ENCODE assay signal across 11 cellular contexts in genomic region chr6:167045828-167046580, GRCh38. TPM values are rescaled to one million over a fixed set of nuclear protein-coding genes. Genes with fewer than 3 reads are reported as not detected.
A peak's percentile ranks its signal among the peaks of the same experiment; 100 is the strongest.
DNase-seq lines count a peak whose midpoint lies in the region; ATAC-seq and TF ChIP-seq lines count a peak whose summit lies in the region.
"Had no signal": no experiment of that assay in that cellular context is flagged by ENCODE, and none has a peak within 500 bp of the region (broad histone marks: within the 10 kb centered on the region; RNA-seq: fewer than 3 reads in every experiment).

No MANE protein-coding gene starts in this region.

- H3K36me3 ChIP-seq in thymus (ENCODE audit: control insufficient read depth, insufficient read depth), result peaks cover 7% of the 10 kb centered on the region
- peaks cover 0 to under 1% (median 0%) of the 10 kb centered on the region in 4 donors for H3K36me3 ChIP-seq in upper lobe of left lung
- peaks cover 2% of the 10 kb centered on the region for H3K36me3 ChIP-seq in ovary

- no peak for DNase-seq in activated naive CD4-positive, alpha-beta T cell treated with anti-CD3 and anti-CD28 coated beads, Interleukin-2, amount 10 ng/mL, durations not matched to agents 7 days and 5 days
- no peak for DNase-seq in activated naive CD4-positive, alpha-beta T cell treated with anti-CD3 and anti-CD28 coated beads for 36 hours
- DNase-seq in LNCaP clone FGC (ENCODE audit: low read depth) (no peak), occipital lobe (lab: John Stamatoyannopoulos, UW) (no peak), upper lobe of left lung (no peak), ovary (no peak)
- DNase-seq: activated CD8-positive, alpha-beta memory T cell treated with anti-CD3 and anti-CD28 coated beads, Interleukin-2, amount 50 U/mL, for 48 hours had no signal

- peak overlapping the region; percentile 44 for H3K27ac Mint-ChIP-seq in activated naive CD4-positive, alpha-beta T cell treated with anti-CD3 and anti-CD28 coated beads, Interleukin-2, amount 10 ng/mL, durations not matched to agents 7 days and 5 days
- no peak overlapping the region for H3K27ac Mint-ChIP-seq in activated naive CD4-positive, alpha-beta T cell treated with anti-CD3 and anti-CD28 coated beads for 36 hours
- peak overlapping the region; percentile 96 for H3K27ac Mint-ChIP-seq in activated T-helper 17 cell treated with anti-CD3 and anti-CD28 coated beads, Interleukin-2, amount 50 U/mL, for 72 hours

- ATAC-seq in activated T-helper 17 cell treated with anti-CD3 and anti-CD28 coated beads, Interleukin-2, amount 50 U/mL, for 72 hours (replicated peaks), result no peak
- no peak for ATAC-seq in upper lobe of left lung (ENCODE audit: low FRiP score in 2 of 2)
- ATAC-seq: sciatic nerve had no signal

- no peaks in the 10 kb centered on the region for H3K27me3 Mint-ChIP-seq in activated naive CD4-positive, alpha-beta T cell treated with anti-CD3 and anti-CD28 coated beads, Interleukin-2, amount 10 ng/mL, durations not matched to agents 7 days and 5 days
- H3K27me3 Mint-ChIP-seq in activated naive CD4-positive, alpha-beta T cell treated with anti-CD3 and anti-CD28 coated beads for 36 hours (ENCODE audit: low read depth), result no peaks in the 10 kb centered on the region
- no peaks in the 10 kb centered on the region for H3K27me3 Mint-ChIP-seq in activated T-helper 17 cell treated with anti-CD3 and anti-CD28 coated beads, Interleukin-2, amount 50 U/mL, for 72 hours

- no peak overlapping the region for H3K4me3 ChIP-seq in LNCaP clone FGC (ENCODE audit: low read depth, low read length)
- no peak overlapping the region for H3K4me3 ChIP-seq in thymus (ENCODE audit: low read length)
- no peak overlapping the region for H3K4me3 ChIP-seq in upper lobe of left lung
- H3K4me3 ChIP-seq in ovary, result no peak overlapping the region

- H3K36me3 Mint-ChIP-seq in activated naive CD4-positive, alpha-beta T cell treated with anti-CD3 and anti-CD28 coated beads, Interleukin-2, amount 10 ng/mL, durations not matched to agents 7 days and 5 days, result peaks cover 6% of the 10 kb centered on the region
- H3K36me3 Mint-ChIP-seq in activated naive CD4-positive, alpha-beta T cell treated with anti-CD3 and anti-CD28 coated beads for 36 hours (ENCODE audit: low read depth), result peaks cover 8% of the 10 kb centered on the region
- H3K36me3 Mint-ChIP-seq in activated T-helper 17 cell treated with anti-CD3 and anti-CD28 coated beads, Interleukin-2, amount 50 U/mL, for 72 hours (ENCODE audit: low read depth), result peaks cover 23% of the 10 kb centered on the region

- CTCF ChIA-PET in activated naive CD4-positive, alpha-beta T cell treated with anti-CD3 and anti-CD28 coated beads, Interleukin-2, amount 10 ng/mL, durations not matched to agents 7 days and 5 days (lab: Charles Lee), result interaction anchor here (0.9 to 1.2 kb wide), 2 partner anchors 31 to 93 kb away, joined by 3 read pairs; no protein-coding TSS in a partner anchor
- CTCF ChIA-PET in activated naive CD4-positive, alpha-beta T cell treated with anti-CD3 and anti-CD28 coated beads for 36 hours (lab: Charles Lee), result interaction anchor here (1.1 kb wide), 1 partner anchor 261 kb away, joined by 3 read pairs; no protein-coding TSS in a partner anchor

- intact Hi-C loops in activated naive CD4-positive, alpha-beta T cell treated with anti-CD3 and anti-CD28 coated beads for 36 hours (cut with micrococcal nuclease), result loop anchor here (2.0 to 5.0 kb wide), 3 partner anchors 69 to 419 kb away; partner anchors contain the start of gene RPS6KA2
- intact Hi-C loops in ovary (cut with DNase I), result no loop called here

- H3K4me3 Mint-ChIP-seq in activated naive CD4-positive, alpha-beta T cell treated with anti-CD3 and anti-CD28 coated beads, Interleukin-2, amount 10 ng/mL, durations not matched to agents 7 days and 5 days, result no peak overlapping the region
- no peak overlapping the region for H3K4me3 Mint-ChIP-seq in activated naive CD4-positive, alpha-beta T cell treated with anti-CD3 and anti-CD28 coated beads for 36 hours
- H3K4me3 Mint-ChIP-seq in activated T-helper 17 cell treated with anti-CD3 and anti-CD28 coated beads, Interleukin-2, amount 50 U/mL, for 72 hours, result peak overlapping the region; percentile 84

- 95% methylated on average over 6 of the region's 6 CpGs for WGBS in thymus
- 88 to 91% methylated on average over 6 of the region's 6 CpGs for WGBS in upper lobe of left lung, 2 donors
- 88 to 94% (median 89%) methylated on average over 6 of the region's 6 CpGs for WGBS in ovary, 3 donors

- TF ChIP-seq EP300 in upper lobe of left lung (IDR thresholded peaks at IDR 0.05), result no peak
- TF ChIP-seq EP300 in ovary (IDR thresholded peaks at IDR 0.05), result no peak

- H3K27me3 ChIP-seq in thymus (ENCODE audit: control insufficient read depth, insufficient read depth) (no peaks in the 10 kb centered on the region), upper lobe of left lung (no peaks in the 10 kb centered on the region), ovary (no peaks in the 10 kb centered on the region)

- H3K4me1 ChIP-seq in thymus (ENCODE audit: control insufficient read depth, insufficient read depth, low read length) (no peaks in the 10 kb centered on the region), upper lobe of left lung (no peaks in the 10 kb centered on the region), ovary (ENCODE audit: insufficient read depth) (no peaks in the 10 kb centered on the region)

- TF ChIP-seq CTCF in LNCaP clone FGC (IDR thresholded peaks at IDR 0.05; ENCODE audit: control insufficient read depth, extremely low read depth, insufficient read depth), result peak; percentile 29; the same call in 1 of the 2 replicates
- TF ChIP-seq CTCF in upper lobe of left lung (IDR thresholded peaks at IDR 0.05), result no peak
- no peak for TF ChIP-seq CTCF in ovary (IDR thresholded peaks at IDR 0.05)

- H3K27ac ChIP-seq in thymus (ENCODE audit: low read depth) (peak overlapping the region; percentile 18), upper lobe of left lung (no peak overlapping the region), ovary (no peak overlapping the region)
- H3K27ac ChIP-seq: C4-2B had no signal

- H3K9me3 ChIP-seq in thymus (ENCODE audit: control insufficient read depth) (no peaks in the 10 kb centered on the region), upper lobe of left lung (no peaks in the 10 kb centered on the region), ovary (no peaks in the 10 kb centered on the region)

- TF ChIP-seq POLR2A in upper lobe of left lung (IDR thresholded peaks at IDR 0.05) (no peak), ovary (IDR thresholded peaks at IDR 0.05) (no peak)

- H3K9me3 Mint-ChIP-seq in activated naive CD4-positive, alpha-beta T cell treated with anti-CD3 and anti-CD28 coated beads, Interleukin-2, amount 10 ng/mL, durations not matched to agents 7 days and 5 days, result no peaks in the 10 kb centered on the region
- H3K9me3 Mint-ChIP-seq in activated naive CD4-positive, alpha-beta T cell treated with anti-CD3 and anti-CD28 coated beads for 36 hours, result no peaks in the 10 kb centered on the region
- no peaks in the 10 kb centered on the region for H3K9me3 Mint-ChIP-seq in activated T-helper 17 cell treated with anti-CD3 and anti-CD28 coated beads, Interleukin-2, amount 50 U/mL, for 72 hours

- peaks cover 41% of the 10 kb centered on the region for H3K4me1 Mint-ChIP-seq in activated naive CD4-positive, alpha-beta T cell treated with anti-CD3 and anti-CD28 coated beads, Interleukin-2, amount 10 ng/mL, durations not matched to agents 7 days and 5 days
- peaks cover 40% of the 10 kb centered on the region for H3K4me1 Mint-ChIP-seq in activated naive CD4-positive, alpha-beta T cell treated with anti-CD3 and anti-CD28 coated beads for 36 hours (ENCODE audit: low read depth)
- H3K4me1 Mint-ChIP-seq in activated T-helper 17 cell treated with anti-CD3 and anti-CD28 coated beads, Interleukin-2, amount 50 U/mL, for 72 hours, result peaks cover 50% of the 10 kb centered on the region

RNA-seq across cellular contexts. Expression of gene CEP43, which starts 46.8 kb away (rescaled TPM):
- total RNA-seq in activated naive CD4-positive, alpha-beta T cell treated with anti-CD3 and anti-CD28 coated beads for 36 hours, result 10 to 100 TPM; 19.6 to 20.3 TPM
- 10 to 100 TPM; 24.7 to 29.0 TPM for total RNA-seq in activated T-helper 17 cell treated with anti-CD3 and anti-CD28 coated beads, Interleukin-2, amount 50 U/mL, for 72 hours
- 15.8 TPM for polyA plus RNA-seq in thymus
- 32.3 TPM for total RNA-seq in occipital lobe
- 10 to 100 TPM in 4 of 6 donors, 1 to 10 TPM in 2; 7.8 to 70.2 (median 14.1) TPM for total RNA-seq in upper lobe of left lung
- total RNA-seq in ovary, result 10 to 100 TPM; 12.3 to 39.5 (median 15.4) TPM
- polyA plus RNA-seq in ovary, result 10 to 100 TPM in 1 of 2 donors, 1 to 10 TPM in 1; 7.5 to 13.7 TPM
